Comparison of ENCODE assay signal across 1 cellular context in genomic region chr9:89755835-89756234, GRCh38.
TF ChIP-seq lines count a peak whose summit lies in the region.

No MANE protein-coding gene starts in this region.

TF ChIP-seq in SK-N-SH treated with all-trans-retinoic acid at 6 μM for 48 hours, 23 proteins besides CTCF, POLR2A, EP300 and RAD21 (continued from another document):
- TF ChIP-seq, protein P1, sequence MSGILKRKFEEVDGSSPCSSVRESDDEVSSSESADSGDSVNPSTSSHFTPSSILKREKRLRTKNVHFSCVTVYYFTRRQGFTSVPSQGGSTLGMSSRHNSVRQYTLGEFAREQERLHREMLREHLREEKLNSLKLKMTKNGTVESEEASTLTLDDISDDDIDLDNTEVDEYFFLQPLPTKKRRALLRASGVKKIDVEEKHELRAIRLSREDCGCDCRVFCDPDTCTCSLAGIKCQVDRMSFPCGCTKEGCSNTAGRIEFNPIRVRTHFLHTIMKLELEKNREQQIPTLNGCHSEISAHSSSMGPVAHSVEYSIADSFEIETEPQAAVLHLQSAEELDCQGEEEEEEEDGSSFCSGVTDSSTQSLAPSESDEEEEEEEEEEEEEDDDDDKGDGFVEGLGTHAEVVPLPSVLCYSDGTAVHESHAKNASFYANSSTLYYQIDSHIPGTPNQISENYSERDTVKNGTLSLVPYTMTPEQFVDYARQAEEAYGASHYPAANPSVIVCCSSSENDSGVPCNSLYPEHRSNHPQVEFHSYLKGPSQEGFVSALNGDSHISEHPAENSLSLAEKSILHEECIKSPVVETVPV (CRISPR knock-in tag; IDR thresholded peaks at IDR 0.05) = no peak
- TF ChIP-seq ZNF70 (CRISPR knock-in tag; IDR thresholded peaks at IDR 0.05) (no peak), RARB (CRISPR knock-in tag; IDR thresholded peaks at IDR 0.05) (no peak), ZFP30 (CRISPR knock-in tag; IDR thresholded peaks at IDR 0.05) (no peak), SNAI2 (CRISPR knock-in tag; IDR thresholded peaks at IDR 0.05) (no peak), ARNTL (CRISPR knock-in tag; IDR thresholded peaks at IDR 0.05; ENCODE audit: borderline replicate concordance, low read depth) (no peak), OSR1 (CRISPR knock-in tag; IDR thresholded peaks at IDR 0.05) (no peak), ZFP3 (CRISPR knock-in tag; IDR thresholded peaks at IDR 0.05) (no peak), ISL1 (CRISPR knock-in tag; IDR thresholded peaks at IDR 0.05) (no peak), TOX (CRISPR knock-in tag; IDR thresholded peaks at IDR 0.05; ENCODE audit: borderline replicate concordance) (no peak), CSDC2 (CRISPR knock-in tag; IDR thresholded peaks at IDR 0.05) (no peak)
